15 cellular contexts compared by ENCODE assay signal in genomic region chr4:2965262-2965661, GRCh38. TPM values are rescaled to one million over a fixed set of nuclear protein-coding genes. Genes with fewer than 3 reads are reported as not detected.
DNase-seq lines count a peak whose midpoint lies in the region; ATAC-seq and TF ChIP-seq lines count a peak whose summit lies in the region.
"Had no signal": no experiment of that assay in that cellular context is flagged by ENCODE, and none has a peak within 500 bp of the region (broad histone marks: within the 10 kb centered on the region; RNA-seq: fewer than 3 reads in every experiment).

No MANE protein-coding gene starts in this region.

- no peak overlapping the region for H3K4me3 ChIP-seq in DOHH2 (ENCODE audit: low read length)
- peak overlapping the region; percentile 90 for H3K4me3 ChIP-seq in adipocyte (ENCODE audit: low read length)
- H3K4me3 ChIP-seq in thyroid gland (replicated peaks in 1 of 3), result no peak overlapping the region

- no peaks in the 10 kb centered on the region for H3K9me3 ChIP-seq in CD4-positive, alpha-beta T cell (ENCODE audit: control insufficient read depth, low read length)
- no peaks in the 10 kb centered on the region for H3K9me3 ChIP-seq in DOHH2 (ENCODE audit: control insufficient read depth, insufficient read depth, low read length)
- no peaks in the 10 kb centered on the region for H3K9me3 ChIP-seq in adipocyte (ENCODE audit: control insufficient read depth, low read length)
- no peaks in the 10 kb centered on the region for H3K9me3 ChIP-seq in thyroid gland
- H3K9me3 ChIP-seq: sigmoid colon had no signal

- H3K4me2 ChIP-seq in DOHH2 (ENCODE audit: low read length), result peak overlapping the region; percentile 77; the same call in 1 of the 2 replicates

- H3K9me2 ChIP-seq in DOHH2 (replicated peaks; ENCODE audit: control insufficient read depth, low read length), result no peaks in the 10 kb centered on the region

- intact Hi-C loops in CD4-positive, alpha-beta T cell (cut with DNase I, micrococcal nuclease), result loop anchor here in 1 of 2 experiments (2.0 to 10.0 kb wide), 2 partner anchors 330 to 1108 kb away; partner anchors contain the start of genes LETM1 and RGS12
- intact Hi-C loops in natural killer cell (cut with micrococcal nuclease), result loop anchor here (10.0 kb wide), 1 partner anchor 200 kb away; no protein-coding TSS in a partner anchor
- intact Hi-C loops in thyroid gland (cut with DNase I), result no loop called here

- WGBS in thyroid gland, 2 donors, result 85 to 90% methylated on average over 16 of the region's 16 CpGs

- H3K27ac ChIP-seq in CD4-positive, alpha-beta T cell (ENCODE audit: low read depth, low read length), result no peak overlapping the region
- H3K27ac ChIP-seq in DOHH2 (ENCODE audit: low read depth, low read length) (no peak overlapping the region), thyroid gland (no peak overlapping the region)

- CTCF ChIA-PET in CD4-positive, alpha-beta T cell (lab: Charles Lee), result no interaction called here

- H3K9ac ChIP-seq in adipocyte (ENCODE audit: low read length), result peak overlapping the region; percentile 99

- H3K36me3 ChIP-seq in DOHH2 (ENCODE audit: control insufficient read depth, low read length), result peaks cover 21% of the 10 kb centered on the region
- no peaks in the 10 kb centered on the region for H3K36me3 ChIP-seq in adipocyte (ENCODE audit: control insufficient read depth, insufficient read depth, low read length, severe bottlenecking)
- no peaks in the 10 kb centered on the region for H3K36me3 ChIP-seq in thyroid gland
- H3K36me3 ChIP-seq: sigmoid colon had no signal

- H3K79me2 ChIP-seq in DOHH2 (ENCODE audit: control insufficient read depth, low read length), result peaks cover 32% of the 10 kb centered on the region

- TF ChIP-seq CTCF in CD4-positive, alpha-beta T cell (IDR thresholded peaks at IDR 0.05), result no peak
- TF ChIP-seq CTCF in DOHH2 (IDR thresholded peaks at IDR 0.05; ENCODE audit: low read depth, low read length, poor library complexity, severe bottlenecking) (no peak), natural killer cell (IDR thresholded peaks at IDR 0.05) (no peak), thyroid gland (IDR thresholded peaks at IDR 0.05) (no peak)

- 0 out of 2 replicates have a peak, but pooled peaks cover 3% of the 10 kb centered on the region for H3F3A ChIP-seq in DOHH2 (ENCODE audit: control insufficient read depth, insufficient read depth)

- no peaks in the 10 kb centered on the region for H3K27me3 Mint-ChIP-seq in CD4-positive, alpha-beta T cell
- H3K27me3 Mint-ChIP-seq in natural killer cell (ENCODE audit: low read depth in 2 of 2), result no peaks in the 10 kb centered on the region

- H3K4me1 ChIP-seq in DOHH2 (ENCODE audit: control insufficient read depth, low read length) (peaks cover 16% of the 10 kb centered on the region), adipocyte (ENCODE audit: control insufficient read depth, insufficient read depth, low read length) (peaks cover 23% of the 10 kb centered on the region), thyroid gland (peaks cover 20 to 23% of the 10 kb centered on the region in 2 donors)

- H3K27me3 ChIP-seq in CD4-positive, alpha-beta T cell (ENCODE audit: control insufficient read depth, insufficient read depth, low read length), result no peaks in the 10 kb centered on the region
- H3K27me3 ChIP-seq in DOHH2 (ENCODE audit: control insufficient read depth, low read length) (no peaks in the 10 kb centered on the region), adipocyte (replicated peaks; ENCODE audit: control insufficient read depth, insufficient read depth, low read length) (no peaks in the 10 kb centered on the region), thyroid gland (no peaks in the 10 kb centered on the region)
- H3K27me3 ChIP-seq: sigmoid colon had no signal

- no peaks in the 10 kb centered on the region for H3K9me3 Mint-ChIP-seq in CD4-positive, alpha-beta T cell
- no peaks in the 10 kb centered on the region for H3K9me3 Mint-ChIP-seq in natural killer cell

- no peak for ATAC-seq in CD4-positive, alpha-beta T cell (ENCODE audit: poor library complexity)
- no peak for ATAC-seq in natural killer cell
- ATAC-seq: Panc1; stimulated activated naive CD8-positive, alpha-beta T cell treated with anti-CD3 and anti-CD28 coated beads, Interleukin-15, Interleukin-2, amounts not matched to agents 100 U/mL and 50 U/mL, for 24 hours had no signal

- no peak for TF ChIP-seq POLR2A in thyroid gland (IDR thresholded peaks at IDR 0.05)

- H3K4me3 Mint-ChIP-seq in CD4-positive, alpha-beta T cell, result peak overlapping the region; percentile 92
- H3K4me3 Mint-ChIP-seq in natural killer cell, result peak overlapping the region; percentile 91

- DNase-seq in CD4-positive, alpha-beta T cell, result no peak
- DNase-seq in adipocyte (ENCODE audit: low read depth) (no peak), natural killer cell (no peak), thyroid gland (no peak), NCI-H2107 treated with DMSO at 0.1 percent for 48 hours (lab: John Stamatoyannopoulos, UW; ENCODE audit: unreplicated experiment) (no peak)
- no peak for DNase-seq in stimulated activated CD4-positive, alpha-beta T cell treated with anti-CD3 and anti-CD28 coated beads, Interleukin-12 subunit alpha, Interleukin-12 subunit beta, amount 100 ng/mL, for 4 hours
- DNase-seq: activated CD4-positive, alpha-beta T cell treated with anti-CD3 and anti-CD28 coated beads for 48 hours; cerebellar nuclear complex; GF-D8; NCI-H2029 treated with DMSO at 0.1 percent for 48 hours; NCI-H69; sigmoid colon; stimulated activated naive CD8-positive, alpha-beta T cell treated with anti-CD3 and anti-CD28 coated beads, Interleukin-15, Interleukin-2, amounts not matched to agents 100 U/mL and 50 U/mL, for 24 hours had no signal

- peaks cover 9% of the 10 kb centered on the region for H3K36me3 Mint-ChIP-seq in CD4-positive, alpha-beta T cell (ENCODE audit: low read depth)
- no peaks in the 10 kb centered on the region for H3K36me3 Mint-ChIP-seq in natural killer cell

- H3K27ac Mint-ChIP-seq in CD4-positive, alpha-beta T cell, result no peak overlapping the region
- H3K27ac Mint-ChIP-seq in natural killer cell, result no peak overlapping the region

- H3K4me1 Mint-ChIP-seq in CD4-positive, alpha-beta T cell (ENCODE audit: low read depth), result peaks cover 24% of the 10 kb centered on the region
- H3K4me1 Mint-ChIP-seq in natural killer cell, result peaks cover 23 to 37% of the 10 kb centered on the region in 2 donors

- POLR2A ChIA-PET in CD4-positive, alpha-beta T cell (lab: Charles Lee), result interaction anchor here (2.2 kb wide), 1 partner anchor 496 kb away, joined by 13 read pairs; the partner anchor contains the start of gene RNF4

- H4K20me1 ChIP-seq in DOHH2 (ENCODE audit: control insufficient read depth, insufficient read depth, low read depth, low read length), result peaks cover 9% of the 10 kb centered on the region

RNA-seq across cellular contexts. Expression of gene GRK4, which starts 1.9 kb away (rescaled TPM):
- 1 to 10 TPM; 1.2 to 1.8 TPM for total RNA-seq in CD4-positive, alpha-beta T cell
- total RNA-seq in natural killer cell, result 1 to 10 TPM; 2.0 to 6.4 (median 5.1) TPM
- 10 to 100 TPM in 1 of 4 donors, 1 to 10 TPM in 3; 7.6 to 10.8 (median 9.1) TPM for total RNA-seq in thyroid gland

RNA-seq across cellular contexts. Expression of gene NOP14, which starts 2.1 kb away (rescaled TPM):
- 10 to 100 TPM; 21.8 TPM for total RNA-seq in CD4-positive, alpha-beta T cell
- total RNA-seq in natural killer cell (10 to 100 TPM; 20.9 to 25.0 (median 21.1) TPM), thyroid gland (10 to 100 TPM; 18.4 to 24.8 (median 19.3) TPM)
